In the genomic region with DNA sequence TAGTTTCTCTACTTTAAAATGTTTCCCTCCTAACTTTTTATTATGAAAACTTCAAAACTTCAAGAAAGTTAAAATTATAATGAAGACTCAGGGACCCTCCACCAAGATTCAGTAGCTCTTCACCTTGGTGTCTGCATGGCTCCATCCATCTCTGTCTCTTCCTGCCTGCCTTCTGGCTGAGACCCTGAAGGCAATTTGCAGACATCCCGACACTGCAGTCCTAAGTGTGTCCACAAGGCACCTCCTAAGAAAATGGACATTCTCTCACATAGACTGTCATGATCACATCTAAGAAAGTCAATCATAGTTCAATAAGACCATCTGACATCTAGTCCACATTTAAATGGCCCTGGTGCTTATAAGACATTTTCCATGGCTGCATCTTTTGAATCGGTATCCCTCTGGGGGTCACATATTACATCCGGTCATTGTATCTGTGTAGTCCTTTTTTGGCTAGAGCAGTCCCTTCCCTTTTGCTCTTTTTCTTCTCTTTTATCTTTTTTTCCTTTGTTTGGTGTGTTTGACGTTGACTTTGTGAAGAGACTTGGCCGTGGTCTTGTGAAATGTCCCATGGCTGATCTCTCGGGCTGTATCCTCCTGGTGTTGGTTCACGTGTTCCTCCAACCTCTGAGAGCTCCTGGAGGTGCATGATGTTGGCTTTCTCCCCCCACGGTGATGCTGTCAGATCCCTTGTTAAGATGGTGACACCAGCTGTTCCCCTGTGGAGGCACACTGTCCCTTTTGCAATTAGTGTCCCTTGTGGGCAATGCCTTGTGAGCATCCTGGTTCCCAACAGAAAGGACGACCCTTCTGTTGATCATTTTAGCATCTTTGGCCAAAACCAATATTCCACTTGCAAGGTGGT, we compare ENCODE assay signal across 22 cellular contexts. TPM values are rescaled to one million over a fixed set of nuclear protein-coding genes. Genes with fewer than 3 reads are reported as not detected.
A peak's percentile ranks its signal among the peaks of the same experiment; 100 is the strongest.
DNase-seq lines count a peak whose midpoint lies in the region; ATAC-seq and TF ChIP-seq lines count a peak whose summit lies in the region.
"Had no signal": no experiment of that assay in that cellular context is flagged by ENCODE, and none has a peak within 500 bp of the region (broad histone marks: within the 10 kb centered on the region; RNA-seq: fewer than 3 reads in every experiment).

No MANE protein-coding gene starts in this region.

- no peaks in the 10 kb centered on the region for H3K36me3 ChIP-seq in CD4-positive, alpha-beta memory T cell (ENCODE audit: insufficient read depth, low read length)
- H3K36me3 ChIP-seq: adrenal gland, BE2C, SJSA1 had no signal

- H3K9me3 ChIP-seq in H9 (ENCODE audit: control insufficient read depth, low read depth, low read length): no peaks in the 10 kb centered on the region
- no peaks in the 10 kb centered on the region for H3K9me3 ChIP-seq in CD4-positive, alpha-beta memory T cell (ENCODE audit: control insufficient read depth in 1 of 2, low read length in 2 of 2)
- H3K9me3 ChIP-seq: adrenal gland, BE2C, SJSA1 had no signal

- no peak overlapping the region for H3K27ac ChIP-seq in H9 (ENCODE audit: insufficient read length, low read depth, low read length)
- no peak overlapping the region for H3K27ac ChIP-seq in CD4-positive, alpha-beta memory T cell (ENCODE audit: low read depth, low read length)
- H3K27ac ChIP-seq: adrenal gland, SJSA1 had no signal

- no peak for ATAC-seq in activated CD8-positive, alpha-beta T cell treated with anti-CD3 and anti-CD28 coated beads for 36 hours
- ATAC-seq in naive B cell (ENCODE audit: low read depth in 2 of 2) (no peak), GM18511 (IDR thresholded peaks at IDR 0.05; ENCODE audit: unreplicated experiment) (no peak)
- ATAC-seq: naive thymus-derived CD8-positive, alpha-beta T cell had no signal

- H4K8ac ChIP-seq in H9 (replicated peaks; ENCODE audit: insufficient read length, low read depth, low read length): no peak overlapping the region

- no peak overlapping the region for H2BK20ac ChIP-seq in H9 (ENCODE audit: low read depth, low read length, poor library complexity, severe bottlenecking)

- H3K4me1 Mint-ChIP-seq in H9 (peaks cover 9 to 19% of the 10 kb centered on the region in 2 experiments), naive B cell (peaks cover 71 to 91% (median 73%) of the 10 kb centered on the region in 3 donors)
- peaks cover 15% of the 10 kb centered on the region for H3K4me1 Mint-ChIP-seq in activated CD8-positive, alpha-beta T cell treated with anti-CD3 and anti-CD28 coated beads for 36 hours (ENCODE audit: low read depth)
- H3K4me1 Mint-ChIP-seq in CD4-positive, alpha-beta memory T cell: peaks cover 2 to 10% (median 4%) of the 10 kb centered on the region in 4 donors

- H3K23ac ChIP-seq in H9 (ENCODE audit: insufficient read length, low read depth, low read length): no peak overlapping the region

- peak; percentile 7 for TF ChIP-seq CTCF in GM10266 (IDR thresholded peaks at IDR 0.05; ENCODE audit: control insufficient read depth, insufficient read depth, low read depth, missing control alignments)
- TF ChIP-seq CTCF in H9 (conservative IDR thresholded peaks at IDR 0.05): no peak
- no peak for TF ChIP-seq CTCF in activated CD8-positive, alpha-beta T cell treated with anti-CD3 and anti-CD28 coated beads for 36 hours (IDR thresholded peaks at IDR 0.05)

- WGBS in H9 (ENCODE audit: extremely low coverage, insufficient read length, low lambda C conversion rate): no CpG with 5 or more reads among the region's 9 CpGs

- H2BK12ac ChIP-seq in H9 (ENCODE audit: insufficient read length, low read depth, low read length): no peak overlapping the region

- no peak overlapping the region for H3K14ac ChIP-seq in H9 (ENCODE audit: insufficient read depth, low read length)

- H4K5ac ChIP-seq in H9 (ENCODE audit: insufficient read length, low read depth, low read length): no peak overlapping the region

- no peaks in the 10 kb centered on the region for H3K27me3 ChIP-seq in H9 (ENCODE audit: insufficient read depth, low read length)
- no peaks in the 10 kb centered on the region for H3K27me3 ChIP-seq in CD4-positive, alpha-beta memory T cell (ENCODE audit: insufficient read depth, low read length)
- H3K27me3 ChIP-seq: BE2C, SJSA1 had no signal

- intact Hi-C loops in activated CD8-positive, alpha-beta T cell treated with anti-CD3 and anti-CD28 coated beads for 36 hours (cut with micrococcal nuclease): no loop called here
- intact Hi-C loops in CD4-positive, alpha-beta memory T cell (cut with micrococcal nuclease): no loop called here

- no peak overlapping the region for H4K91ac ChIP-seq in H9 (ENCODE audit: insufficient read length, low read depth, low read length)

- H3K79me1 ChIP-seq in H9 (ENCODE audit: insufficient read depth, low read depth, low read length, poor library complexity, severe bottlenecking): no peaks in the 10 kb centered on the region

- H3T11ph ChIP-seq in H9 (ENCODE audit: low read length): no peak overlapping the region

- no peak overlapping the region for H3K4ac ChIP-seq in H9 (ENCODE audit: low read depth, low read length)

- H2BK120ac ChIP-seq in H9 (ENCODE audit: low read depth, low read length, poor library complexity, severe bottlenecking): no peak overlapping the region

- CTCF ChIA-PET in activated CD8-positive, alpha-beta T cell treated with anti-CD3 and anti-CD28 coated beads for 36 hours (lab: Charles Lee): interaction anchor here (0.9 to 1.5 kb wide), 4 partner anchors 11 to 15 kb away, joined by 3 to 9 read pairs (median 4); no protein-coding TSS in a partner anchor
- CTCF ChIA-PET in CD4-positive, alpha-beta memory T cell (lab: Charles Lee; ENCODE audit: partially characterized antibody): interaction anchor here (4.3 kb wide), 1 partner anchor 13 kb away, joined by 27 read pairs; no protein-coding TSS in a partner anchor

- H2AFZ ChIP-seq in H9 (ENCODE audit: low read length): no peak overlapping the region

- H2BK15ac ChIP-seq in H9 (ENCODE audit: low read depth, low read length): no peak overlapping the region

- no peaks in the 10 kb centered on the region for H3K36me3 Mint-ChIP-seq in H9 (ENCODE audit: insufficient read depth in 1 of 3, low read depth in 3 of 3)
- no peaks in the 10 kb centered on the region for H3K36me3 Mint-ChIP-seq in activated CD8-positive, alpha-beta T cell treated with anti-CD3 and anti-CD28 coated beads for 36 hours (ENCODE audit: low read depth)
- no peaks in the 10 kb centered on the region for H3K36me3 Mint-ChIP-seq in naive B cell
- H3K36me3 Mint-ChIP-seq in CD4-positive, alpha-beta memory T cell: no peaks in the 10 kb centered on the region
- H3K36me3 Mint-ChIP-seq: naive thymus-derived CD8-positive, alpha-beta T cell had no signal

- H3K79me2 ChIP-seq in H9 (ENCODE audit: insufficient read depth, low read length): no peaks in the 10 kb centered on the region

- no peaks in the 10 kb centered on the region for H3K23me2 ChIP-seq in H9 (ENCODE audit: insufficient read length, low read depth, low read length, poor library complexity, severe bottlenecking)

- no peak overlapping the region for H3K4me3 Mint-ChIP-seq in H9
- H3K4me3 Mint-ChIP-seq in activated CD8-positive, alpha-beta T cell treated with anti-CD3 and anti-CD28 coated beads for 36 hours: no peak overlapping the region
- peak overlapping the region in 6 of 8 donors; percentile 19 to 87 (median 40) for H3K4me3 Mint-ChIP-seq in naive B cell
- no peak overlapping the region for H3K4me3 Mint-ChIP-seq in CD4-positive, alpha-beta memory T cell

- in situ Hi-C loops in G401 (cut with HindIII; ENCODE audit: low sequenced_read_pairs): no loop called here

- no peak overlapping the region for H2BK5ac ChIP-seq in H9 (ENCODE audit: insufficient read length, low read length)

- POLR2A ChIA-PET in activated CD8-positive, alpha-beta T cell treated with anti-CD3 and anti-CD28 coated beads for 36 hours (lab: Charles Lee): interaction anchor here (1.6 kb wide), 1 partner anchor 9 kb away, joined by 5 read pairs; no protein-coding TSS in a partner anchor
- POLR2A ChIA-PET in CD4-positive, alpha-beta memory T cell (lab: Charles Lee; ENCODE audit: partially characterized antibody): interaction anchor here (1.0 kb wide), 1 partner anchor 11 kb away, joined by 4 read pairs; no protein-coding TSS in a partner anchor

- H3K9me3 Mint-ChIP-seq in H9 (no peaks in the 10 kb centered on the region; a peak in 1 of 5 replicates), naive B cell (no peaks in the 10 kb centered on the region)
- no peaks in the 10 kb centered on the region for H3K9me3 Mint-ChIP-seq in activated CD8-positive, alpha-beta T cell treated with anti-CD3 and anti-CD28 coated beads for 36 hours
- H3K9me3 Mint-ChIP-seq in CD4-positive, alpha-beta memory T cell: peaks cover 0 to 1% (median 0%) of the 10 kb centered on the region in 8 donors
- H3K9me3 Mint-ChIP-seq: naive thymus-derived CD8-positive, alpha-beta T cell had no signal

- H3K9ac ChIP-seq in H9 (ENCODE audit: extremely low read depth, insufficient read length, low read length): no peak overlapping the region

- no peaks in the 10 kb centered on the region for H3K4me1 ChIP-seq in H9 (ENCODE audit: insufficient read depth, low read length)
- H3K4me1 ChIP-seq in CD4-positive, alpha-beta memory T cell (ENCODE audit: insufficient read depth, low read length): peaks cover 5% of the 10 kb centered on the region
- H3K4me1 ChIP-seq: adrenal gland, BE2C had no signal

- no peak overlapping the region for H3K18ac ChIP-seq in H9 (ENCODE audit: insufficient read length, low read depth, low read length)

- no peak overlapping the region for H3K4me3 ChIP-seq in CD4-positive, alpha-beta memory T cell (ENCODE audit: low read length in 2 of 2)
- H3K4me3 ChIP-seq: adrenal gland, SJSA1 had no signal

- H3K27me3 Mint-ChIP-seq in H9 (ENCODE audit: low read depth) (peaks cover 1% of the 10 kb centered on the region), naive B cell (no peaks in the 10 kb centered on the region)
- no peaks in the 10 kb centered on the region for H3K27me3 Mint-ChIP-seq in activated CD8-positive, alpha-beta T cell treated with anti-CD3 and anti-CD28 coated beads for 36 hours
- H3K27me3 Mint-ChIP-seq in CD4-positive, alpha-beta memory T cell: no peaks in the 10 kb centered on the region

- no peaks in the 10 kb centered on the region for H4K20me1 ChIP-seq in H9 (ENCODE audit: control insufficient read depth, insufficient read depth, insufficient read length)

- no peak overlapping the region for H3K56ac ChIP-seq in H9 (ENCODE audit: insufficient read length, low read depth, low read length)

- no peak overlapping the region for H3K4me2 ChIP-seq in H9 (ENCODE audit: insufficient read depth, insufficient read length, low read length)

- no peak for DNase-seq in GM10266 (ENCODE audit: extremely low spot score)
- peak; percentile 23 for DNase-seq in H9
- no peak for DNase-seq in activated CD8-positive, alpha-beta T cell treated with anti-CD3 and anti-CD28 coated beads for 36 hours
- DNase-seq in naive B cell: no peak
- no peak for DNase-seq in NCI-H1694 treated with DMSO at 0.1 percent for 48 hours (lab: John Stamatoyannopoulos, UW)
- DNase-seq in G401 (ENCODE audit: low spot score): no peak
- no peak for DNase-seq in CD4-positive, alpha-beta memory T cell
- DNase-seq: adrenal gland; BE2C; erythroblast; mammary epithelial cell; naive thymus-derived CD8-positive, alpha-beta T cell; NCI-H1417; NCI-H526 treated with DMSO at 0.1 percent for 48 hours had no signal

- H2AK5ac ChIP-seq in H9 (ENCODE audit: insufficient read length, low read length): no peak overlapping the region

- H3K27ac Mint-ChIP-seq in H9 (no peak overlapping the region), naive B cell (peak overlapping the region in 4 of 6 donors; percentile 88 to 99 (median 92))
- H3K27ac Mint-ChIP-seq in activated CD8-positive, alpha-beta T cell treated with anti-CD3 and anti-CD28 coated beads for 36 hours: peak overlapping the region; percentile 73
- H3K27ac Mint-ChIP-seq in CD4-positive, alpha-beta memory T cell: no peak overlapping the region

RNA-seq across cellular contexts. Expression of a gene that starts 5.0 kb away (rescaled TPM):
- 0.11 and 0.28 TPM in 2 replicates for total RNA-seq in H9 (2021)
- total RNA-seq in activated CD8-positive, alpha-beta T cell treated with anti-CD3 and anti-CD28 coated beads for 36 hours: not detected
- 10 to 100 TPM in 5 of 6 donors, 1 to 10 TPM in 1; 4.0 to 17.5 (median 13.3) TPM for polyA plus RNA-seq in naive B cell (ENCODE audit: low read depth in 6 of 6)
- total RNA-seq in G401 (2014; rRNA removed; shearing (Covaris generic)): not detected in 2 replicates
- not detected for total RNA-seq in CD4-positive, alpha-beta memory T cell
- polyA plus RNA-seq in CD4-positive, alpha-beta memory T cell: under 1 TPM in 1 of 2 donors, not detected in 1; 0.78 TPM
- total RNA-seq: activated CD8-positive, alpha-beta memory T cell treated with anti-CD3 and anti-CD28 coated beads for 36 hours; adrenal gland; cardiac septum; frontal cortex; HT1080; mammary epithelial cell; posterior vena cava; SJSA1; T-helper 2 cell treated with Interferon-gamma antibody and Interleukin-4, amounts not matched to agents 100 ng/mL and 5 ng/mL, for 36 hours had no signal
- polyA plus RNA-seq: mammary epithelial cell; naive thymus-derived CD8-positive, alpha-beta T cell had no signal

Comparison
In these comparisons a context has a peak if more than half of its experiments do, and no peak if none do; other contexts are left out.
1. H3K27ac Mint-ChIP-seq: peak in activated CD8-positive, alpha-beta T cell treated with anti-CD3 and anti-CD28 coated beads for 36 hours (single experiment) and naive B cell (4 of 6); none in H9 (0 of 3) and CD4-positive, alpha-beta memory T cell (0 of 7).
2. H3K4me3 Mint-ChIP-seq: peak in naive B cell (6 of 8); none in H9 (0 of 2), activated CD8-positive, alpha-beta T cell treated with anti-CD3 and anti-CD28 coated beads for 36 hours (single experiment) and CD4-positive, alpha-beta memory T cell (0 of 8).